20 cellular contexts compared by ENCODE assay signal in genomic region chr2:71393216-71393615, GRCh38.
"Had no signal": no experiment of that assay in that cellular context is flagged by ENCODE, and none has a peak within 500 bp of the region (broad histone marks: within the 10 kb centered on the region; RNA-seq: fewer than 3 reads in every experiment).

No MANE protein-coding gene starts in this region.

- H3K4me1 ChIP-seq: colonic mucosa, esophagus squamous epithelium, gastrocnemius medialis, left lung, lower lobe of right lung had no signal

- H3K27ac ChIP-seq: colonic mucosa, esophagus squamous epithelium, gastrocnemius medialis, heart right ventricle, left lung, lower lobe of right lung had no signal

- ATAC-seq: effector memory CD8-positive, alpha-beta T cell; gastrocnemius medialis; heart right ventricle; left cardiac atrium; left lung; left ventricle myocardium superior; lower lobe of right lung had no signal

- H3K4me3 ChIP-seq: colonic mucosa, esophagus squamous epithelium, gastrocnemius medialis, heart right ventricle, left lung, lower lobe of right lung had no signal

- H3K27ac Mint-ChIP-seq: dendritic cell treated with granulocyte-macrophage colony-stimulating factor and Interleukin-4, amounts not matched to agents 40 ng/mL and 50 ng/mL, for 4 days; endodermal cell had no signal

- H3K4me1 Mint-ChIP-seq: endodermal cell had no signal

- H3K27me3 Mint-ChIP-seq: dendritic cell treated with granulocyte-macrophage colony-stimulating factor and Interleukin-4, amounts not matched to agents 40 ng/mL and 50 ng/mL, for 4 days; effector memory CD8-positive, alpha-beta T cell had no signal

- H3K9me3 ChIP-seq: colonic mucosa, esophagus squamous epithelium, gastrocnemius medialis, heart right ventricle, left lung, lower lobe of right lung had no signal

- H3K4me3 Mint-ChIP-seq: dendritic cell treated with granulocyte-macrophage colony-stimulating factor and Interleukin-4, amounts not matched to agents 40 ng/mL and 50 ng/mL, for 4 days; effector memory CD8-positive, alpha-beta T cell; endodermal cell had no signal

- DNase-seq: colonic mucosa; cortex of kidney; effector CD8-positive, alpha-beta T cell; effector memory CD8-positive, alpha-beta T cell; endodermal cell; esophagus squamous epithelium; foreskin fibroblast; foreskin melanocyte; gastrocnemius medialis; glutamatergic neuron; head of caudate nucleus; heart right ventricle; hippocampal formation; left cardiac atrium; left lung; left ventricle myocardium superior; lower lobe of right lung; mesenchymal stem cell; midbrain had no signal

- H3K27me3 ChIP-seq: colonic mucosa, esophagus squamous epithelium, gastrocnemius medialis, heart right ventricle, left lung had no signal

- H3K9me3 Mint-ChIP-seq: dendritic cell treated with granulocyte-macrophage colony-stimulating factor and Interleukin-4, amounts not matched to agents 40 ng/mL and 50 ng/mL, for 4 days; effector memory CD8-positive, alpha-beta T cell had no signal
